1 cellular context compared by ENCODE assay signal in genomic region chr15:80059786-80060489, GRCh38.
TF ChIP-seq lines count a peak whose summit lies in the region.

No MANE protein-coding gene starts in this region.

TF ChIP-seq in HepG2, 621 proteins besides CTCF, POLR2A, EP300 and RAD21 (continued from another document):
- TF ChIP-seq FOXA3 (CRISPR knock-in tag; IDR thresholded peaks at IDR 0.05): 0 out of 2 replicates have a peak, but pooled peaks have one; percentile 1
- no peak for TF ChIP-seq STAG1 (CRISPR knock-in tag; IDR thresholded peaks at IDR 0.05)
- TF ChIP-seq ZEB1 (IDR thresholded peaks at IDR 0.05; ENCODE audit: insufficient replicate concordance, low read depth): no peak
- no peak for TF ChIP-seq HNRNPL (IDR thresholded peaks at IDR 0.05; ENCODE audit: low read depth, low read length)
- no peak for TF ChIP-seq ZBTB37 (CRISPR knock-in tag; IDR thresholded peaks at IDR 0.05)
- TF ChIP-seq ZNF773 (CRISPR knock-in tag; IDR thresholded peaks at IDR 0.05; ENCODE audit: borderline replicate concordance): no peak
- peak; percentile 59; the same call in 1 of the 2 replicates for TF ChIP-seq GABPB1 (CRISPR knock-in tag; IDR thresholded peaks at IDR 0.05)
- no peak for TF ChIP-seq ZNF264 (CRISPR knock-in tag; IDR thresholded peaks at IDR 0.05)
- no peak for TF ChIP-seq SKI (IDR thresholded peaks at IDR 0.05; ENCODE audit: partially characterized antibody)
- TF ChIP-seq ZNF839 (CRISPR knock-in tag; IDR thresholded peaks at IDR 0.05; ENCODE audit: borderline replicate concordance): no peak
- TF ChIP-seq, protein P1, sequence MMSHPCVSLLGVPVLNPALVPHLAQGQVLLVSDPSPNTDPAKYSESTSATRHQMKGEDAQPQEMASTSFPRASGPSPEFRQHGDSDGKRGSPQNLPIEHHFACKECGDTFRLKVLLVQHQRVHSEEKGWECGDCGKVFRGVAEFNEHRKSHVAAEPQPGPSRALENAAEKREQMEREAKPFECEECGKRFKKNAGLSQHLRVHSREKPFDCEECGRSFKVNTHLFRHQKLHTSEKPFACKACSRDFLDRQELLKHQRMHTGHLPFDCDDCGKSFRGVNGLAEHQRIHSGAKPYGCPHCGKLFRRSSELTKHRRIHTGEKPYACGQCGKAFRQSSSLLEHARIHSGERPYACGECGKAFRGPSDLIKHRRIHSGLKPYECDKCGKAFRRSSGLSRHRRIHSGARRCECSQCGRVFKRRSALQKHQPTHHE (CRISPR knock-in tag; IDR thresholded peaks at IDR 0.05; ENCODE audit: borderline replicate concordance): no peak
- no peak for TF ChIP-seq FIP1L1 (IDR thresholded peaks at IDR 0.05; ENCODE audit: borderline replicate concordance, insufficient read depth, low read depth, low read length)
- no peak for TF ChIP-seq NR0B2 (CRISPR knock-in tag; IDR thresholded peaks at IDR 0.05)
- 0 out of 2 replicates have a peak, but pooled peaks have one; percentile 38 for TF ChIP-seq ZNF629 (CRISPR knock-in tag; conservative IDR thresholded peaks at IDR 0.05)
- no peak for TF ChIP-seq ARNTL (CRISPR knock-in tag; IDR thresholded peaks at IDR 0.05)
- no peak for TF ChIP-seq KLF16 (CRISPR knock-in tag; IDR thresholded peaks at IDR 0.05)
- no peak for TF ChIP-seq TCF12 (IDR thresholded peaks at IDR 0.05)
- 0 out of 2 replicates have a peak, but pooled peaks have one; percentile 59 for TF ChIP-seq TCF12 (CRISPR knock-in tag; IDR thresholded peaks at IDR 0.05)
- no peak for TF ChIP-seq ATM (IDR thresholded peaks at IDR 0.05; ENCODE audit: borderline replicate concordance)
- TF ChIP-seq ZBTB7B (CRISPR knock-in tag; IDR thresholded peaks at IDR 0.05): peak; percentile 44; the same call in 1 of the 2 replicates
- TF ChIP-seq, protein P2, sequence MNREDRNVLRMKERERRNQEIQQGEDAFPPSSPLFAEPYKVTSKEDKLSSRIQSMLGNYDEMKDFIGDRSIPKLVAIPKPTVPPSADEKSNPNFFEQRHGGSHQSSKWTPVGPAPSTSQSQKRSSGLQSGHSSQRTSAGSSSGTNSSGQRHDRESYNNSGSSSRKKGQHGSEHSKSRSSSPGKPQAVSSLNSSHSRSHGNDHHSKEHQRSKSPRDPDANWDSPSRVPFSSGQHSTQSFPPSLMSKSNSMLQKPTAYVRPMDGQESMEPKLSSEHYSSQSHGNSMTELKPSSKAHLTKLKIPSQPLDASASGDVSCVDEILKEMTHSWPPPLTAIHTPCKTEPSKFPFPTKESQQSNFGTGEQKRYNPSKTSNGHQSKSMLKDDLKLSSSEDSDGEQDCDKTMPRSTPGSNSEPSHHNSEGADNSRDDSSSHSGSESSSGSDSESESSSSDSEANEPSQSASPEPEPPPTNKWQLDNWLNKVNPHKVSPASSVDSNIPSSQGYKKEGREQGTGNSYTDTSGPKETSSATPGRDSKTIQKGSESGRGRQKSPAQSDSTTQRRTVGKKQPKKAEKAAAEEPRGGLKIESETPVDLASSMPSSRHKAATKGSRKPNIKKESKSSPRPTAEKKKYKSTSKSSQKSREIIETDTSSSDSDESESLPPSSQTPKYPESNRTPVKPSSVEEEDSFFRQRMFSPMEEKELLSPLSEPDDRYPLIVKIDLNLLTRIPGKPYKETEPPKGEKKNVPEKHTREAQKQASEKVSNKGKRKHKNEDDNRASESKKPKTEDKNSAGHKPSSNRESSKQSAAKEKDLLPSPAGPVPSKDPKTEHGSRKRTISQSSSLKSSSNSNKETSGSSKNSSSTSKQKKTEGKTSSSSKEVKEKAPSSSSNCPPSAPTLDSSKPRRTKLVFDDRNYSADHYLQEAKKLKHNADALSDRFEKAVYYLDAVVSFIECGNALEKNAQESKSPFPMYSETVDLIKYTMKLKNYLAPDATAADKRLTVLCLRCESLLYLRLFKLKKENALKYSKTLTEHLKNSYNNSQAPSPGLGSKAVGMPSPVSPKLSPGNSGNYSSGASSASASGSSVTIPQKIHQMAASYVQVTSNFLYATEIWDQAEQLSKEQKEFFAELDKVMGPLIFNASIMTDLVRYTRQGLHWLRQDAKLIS (CRISPR knock-in tag; IDR thresholded peaks at IDR 0.05): no peak
- TF ChIP-seq ASH2L (IDR thresholded peaks at IDR 0.05; ENCODE audit: insufficient read length, low read depth, low read length): no peak
- TF ChIP-seq SIN3A (IDR thresholded peaks at IDR 0.05; ENCODE audit: borderline replicate concordance, low read depth, low read length): peak; percentile 71; the same call in 1 of the 2 replicates
- no peak for TF ChIP-seq SP5 (CRISPR knock-in tag; IDR thresholded peaks at IDR 0.05; ENCODE audit: borderline replicate concordance, low read depth)
- no peak for TF ChIP-seq KLF15 (CRISPR knock-in tag; IDR thresholded peaks at IDR 0.05; ENCODE audit: borderline replicate concordance)
- TF ChIP-seq ZBTB26 (CRISPR knock-in tag; IDR thresholded peaks at IDR 0.05; ENCODE audit: borderline replicate concordance): no peak
- no peak for TF ChIP-seq ZNF850 (CRISPR knock-in tag; conservative IDR thresholded peaks at IDR 0.05)
- TF ChIP-seq ZNF34 (CRISPR knock-in tag; IDR thresholded peaks at IDR 0.05; ENCODE audit: borderline replicate concordance): no peak
- TF ChIP-seq RFXANK (CRISPR knock-in tag; IDR thresholded peaks at IDR 0.05): no peak
- TF ChIP-seq ZNF441 (CRISPR knock-in tag; IDR thresholded peaks at IDR 0.05; ENCODE audit: borderline replicate concordance): 0 out of 2 replicates have a peak, but pooled peaks have one; percentile 8
- no peak for TF ChIP-seq PITX1 (CRISPR knock-in tag; IDR thresholded peaks at IDR 0.05)
- TF ChIP-seq ZNF614 (CRISPR knock-in tag; IDR thresholded peaks at IDR 0.05; ENCODE audit: borderline replicate concordance): no peak
- no peak for TF ChIP-seq ZBTB14 (CRISPR knock-in tag; IDR thresholded peaks at IDR 0.05)
- peak; percentile 45; the same call in 1 of the 2 replicates for TF ChIP-seq UBTF (CRISPR knock-in tag; IDR thresholded peaks at IDR 0.05)
- TF ChIP-seq ZFP82 (CRISPR knock-in tag; IDR thresholded peaks at IDR 0.05; ENCODE audit: borderline replicate concordance): 0 out of 2 replicates have a peak, but pooled peaks have one; percentile 62
- no peak for TF ChIP-seq JARID2 (CRISPR knock-in tag; IDR thresholded peaks at IDR 0.05; ENCODE audit: insufficient replicate concordance)
- no peak for TF ChIP-seq ZNF138 (CRISPR knock-in tag; IDR thresholded peaks at IDR 0.05; ENCODE audit: low read depth)
- TF ChIP-seq ZNF207 (IDR thresholded peaks at IDR 0.05; ENCODE audit: borderline replicate concordance): no peak
- no peak for TF ChIP-seq MEIS2 (CRISPR knock-in tag; IDR thresholded peaks at IDR 0.05)
- 0 out of 2 replicates have a peak, but pooled peaks have one; percentile 4 for TF ChIP-seq MED1 (CRISPR knock-in tag; IDR thresholded peaks at IDR 0.05)
- TF ChIP-seq MZF1 (CRISPR knock-in tag; IDR thresholded peaks at IDR 0.05; ENCODE audit: borderline replicate concordance): no peak
- TF ChIP-seq, protein P3, sequence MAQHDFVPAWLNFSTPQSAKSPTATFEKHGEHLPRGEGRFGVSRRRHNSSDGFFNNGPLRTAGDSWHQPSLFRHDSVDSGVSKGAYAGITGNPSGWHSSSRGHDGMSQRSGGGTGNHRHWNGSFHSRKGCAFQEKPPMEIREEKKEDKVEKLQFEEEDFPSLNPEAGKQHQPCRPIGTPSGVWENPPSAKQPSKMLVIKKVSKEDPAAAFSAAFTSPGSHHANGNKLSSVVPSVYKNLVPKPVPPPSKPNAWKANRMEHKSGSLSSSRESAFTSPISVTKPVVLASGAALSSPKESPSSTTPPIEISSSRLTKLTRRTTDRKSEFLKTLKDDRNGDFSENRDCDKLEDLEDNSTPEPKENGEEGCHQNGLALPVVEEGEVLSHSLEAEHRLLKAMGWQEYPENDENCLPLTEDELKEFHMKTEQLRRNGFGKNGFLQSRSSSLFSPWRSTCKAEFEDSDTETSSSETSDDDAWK (CRISPR knock-in tag; IDR thresholded peaks at IDR 0.05): no peak
- TF ChIP-seq RBFOX2 (IDR thresholded peaks at IDR 0.05; ENCODE audit: low read depth, low read length): peak; percentile 48
- TF ChIP-seq ZNF282 (IDR thresholded peaks at IDR 0.05; ENCODE audit: partially characterized antibody): no peak
